ENCODE assay signal across 23 cellular contexts in the genomic region with DNA sequence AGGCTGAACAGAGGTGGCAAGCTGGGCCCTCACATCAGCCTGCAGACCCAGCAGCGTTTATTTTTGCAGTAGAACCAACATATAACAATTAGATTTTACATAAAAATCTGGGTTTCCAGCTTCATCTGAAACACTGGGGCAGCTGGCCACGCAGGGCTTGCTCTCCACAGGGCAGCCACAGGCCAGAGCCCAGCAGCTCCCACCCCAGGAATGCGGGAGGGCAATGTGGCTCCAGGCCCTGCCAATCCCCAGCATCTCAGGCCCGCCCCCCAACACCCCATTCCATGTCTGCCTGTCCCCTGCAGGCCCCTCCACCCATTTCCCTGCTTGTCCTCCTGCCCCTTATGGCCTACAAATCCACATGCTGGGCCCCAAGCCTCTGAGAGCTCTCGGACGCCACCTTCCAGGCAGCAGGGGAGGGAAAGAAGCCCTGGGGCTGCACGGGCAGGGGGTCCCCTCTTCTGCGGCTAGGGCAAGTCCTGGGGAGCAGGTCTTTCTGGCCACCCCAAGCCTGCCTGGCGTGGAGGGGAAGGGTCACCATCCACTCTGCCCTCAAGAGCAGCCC. TPM values are rescaled to one million over a fixed set of nuclear protein-coding genes. Genes with fewer than 3 reads are reported as not detected.
DNase-seq lines count a peak whose midpoint lies in the region; ATAC-seq and TF ChIP-seq lines count a peak whose summit lies in the region.
"Had no signal": no experiment of that assay in that cellular context is flagged by ENCODE, and none has a peak within 500 bp of the region (broad histone marks: within the 10 kb centered on the region; RNA-seq: fewer than 3 reads in every experiment).

No MANE protein-coding gene starts in this region.

- TF ChIP-seq CTCF in WTC11 (IDR thresholded peaks at IDR 0.05): no peak
- TF ChIP-seq CTCF in osteoblast (IDR thresholded peaks at IDR 0.05; ENCODE audit: extremely low read depth, low read depth, low read length): no peak
- no peak for TF ChIP-seq CTCF in PC-3 (conservative IDR thresholded peaks at IDR 0.05; ENCODE audit: low read depth, low read length)
- TF ChIP-seq CTCF in thyroid gland (IDR thresholded peaks at IDR 0.05): no peak

- no peak overlapping the region for H3K27ac Mint-ChIP-seq in WTC11
- H3K27ac Mint-ChIP-seq in T-helper 2 cell treated with Interferon-gamma antibody and Interleukin-4, amounts not matched to agents 5 μg/mL and 100 μg/mL, for 36 hours: no peak overlapping the region
- H3K27ac Mint-ChIP-seq: CD4-positive, alpha-beta memory T cell had no signal

- WGBS in thyroid gland, 2 donors: 61 to 77% methylated on average over 6 to 9 of the region's 9 CpGs

- H3K36me3 ChIP-seq in H7 (replicated peaks; ENCODE audit: control insufficient read depth, insufficient read depth, low read length): no peaks in the 10 kb centered on the region
- no peaks in the 10 kb centered on the region for H3K36me3 ChIP-seq in osteoblast (ENCODE audit: insufficient read depth, low read length)
- H3K36me3 ChIP-seq in PC-3 (ENCODE audit: low read depth, low read length): no peaks in the 10 kb centered on the region
- H3K36me3 ChIP-seq in thyroid gland: no peaks in the 10 kb centered on the region
- H3K36me3 ChIP-seq: BLaER1 treated with 17β-estradiol and CSF1 and Interleukin-3, amounts not matched to agents 10 nM and 100 nM had no signal

- no peak overlapping the region for H2AFZ ChIP-seq in osteoblast (ENCODE audit: low read length)
- no peak overlapping the region for H2AFZ ChIP-seq in PC-3 (ENCODE audit: low read length)

- H3K9me3 ChIP-seq in osteoblast (ENCODE audit: low read depth, low read length) (no peaks in the 10 kb centered on the region), PC-3 (ENCODE audit: low read length) (no peaks in the 10 kb centered on the region), thyroid gland (no peaks in the 10 kb centered on the region)
- H3K9me3 ChIP-seq: BLaER1 treated with 17β-estradiol and CSF1 and Interleukin-3, amounts not matched to agents 10 nM and 100 nM; Caco-2 had no signal

- no peaks in the 10 kb centered on the region for H3K4me1 ChIP-seq in osteoblast (ENCODE audit: insufficient read depth, low read length)
- no peaks in the 10 kb centered on the region for H3K4me1 ChIP-seq in PC-3 (ENCODE audit: insufficient read depth, low read length)
- no peaks in the 10 kb centered on the region for H3K4me1 ChIP-seq in thyroid gland
- H3K4me1 ChIP-seq: BLaER1 treated with 17β-estradiol and CSF1 and Interleukin-3, amounts not matched to agents 10 nM and 100 nM; Caco-2 had no signal

- POLR2A ChIA-PET in WTC11 (lab: Charles Lee) (interaction anchor here (0.6 kb wide), 1 partner anchor 12 kb away, joined by 3 read pairs; no protein-coding TSS in a partner anchor), PC-3 (lab: Charles Lee; ENCODE audit: unreplicated experiment) (no interaction called here)

- H4K20me1 ChIP-seq in osteoblast (ENCODE audit: insufficient read depth, low read length): no peaks in the 10 kb centered on the region
- no peaks in the 10 kb centered on the region for H4K20me1 ChIP-seq in PC-3 (ENCODE audit: low read length)

- H3K27ac ChIP-seq in osteoblast (ENCODE audit: low read depth, low read length): no peak overlapping the region
- no peak overlapping the region for H3K27ac ChIP-seq in PC-3 (ENCODE audit: low read length)
- no peak overlapping the region for H3K27ac ChIP-seq in thyroid gland
- H3K27ac ChIP-seq: BLaER1 treated with 17β-estradiol and CSF1 and Interleukin-3, amounts not matched to agents 10 nM and 100 nM had no signal

- H3K4me1 Mint-ChIP-seq in WTC11: peaks cover 9% of the 10 kb centered on the region
- no peaks in the 10 kb centered on the region for H3K4me1 Mint-ChIP-seq in T-helper 2 cell treated with Interferon-gamma antibody and Interleukin-4, amounts not matched to agents 5 μg/mL and 100 μg/mL, for 36 hours (ENCODE audit: low read depth)
- H3K4me1 Mint-ChIP-seq: CD4-positive, alpha-beta memory T cell had no signal

- H3K4me3 ChIP-seq in H7 (ENCODE audit: insufficient read depth, low read depth, low read length) (no peak overlapping the region), osteoblast (ENCODE audit: insufficient read depth, low read length) (no peak overlapping the region), PC-3 (ENCODE audit: low read length) (no peak overlapping the region), thyroid gland (replicated peaks in 1 of 3) (no peak overlapping the region)
- H3K4me3 ChIP-seq: BLaER1 treated with 17β-estradiol and CSF1 and Interleukin-3, amounts not matched to agents 10 nM and 100 nM had no signal

- H3K4me2 ChIP-seq in osteoblast (ENCODE audit: insufficient read depth, low read length) (no peak overlapping the region), PC-3 (ENCODE audit: low read length) (no peak overlapping the region)
- H3K4me2 ChIP-seq: BLaER1 treated with 17β-estradiol and CSF1 and Interleukin-3, amounts not matched to agents 10 nM and 100 nM had no signal

- no peak overlapping the region for H3K4me3 Mint-ChIP-seq in WTC11
- H3K4me3 Mint-ChIP-seq in T-helper 2 cell treated with Interferon-gamma antibody and Interleukin-4, amounts not matched to agents 5 μg/mL and 100 μg/mL, for 36 hours: no peak overlapping the region
- H3K4me3 Mint-ChIP-seq: CD4-positive, alpha-beta memory T cell had no signal

- H3K27me3 Mint-ChIP-seq in WTC11 (ENCODE audit: low read depth): peaks cover 11% of the 10 kb centered on the region
- no peaks in the 10 kb centered on the region for H3K27me3 Mint-ChIP-seq in T-helper 2 cell treated with Interferon-gamma antibody and Interleukin-4, amounts not matched to agents 5 μg/mL and 100 μg/mL, for 36 hours (ENCODE audit: low read depth)

- peaks cover 6% of the 10 kb centered on the region for H3K9me3 Mint-ChIP-seq in WTC11
- no peaks in the 10 kb centered on the region for H3K9me3 Mint-ChIP-seq in T-helper 2 cell treated with Interferon-gamma antibody and Interleukin-4, amounts not matched to agents 5 μg/mL and 100 μg/mL, for 36 hours

- H3K9ac ChIP-seq in PC-3 (ENCODE audit: low read length): no peak overlapping the region
- H3K9ac ChIP-seq: BLaER1 treated with 17β-estradiol and CSF1 and Interleukin-3, amounts not matched to agents 10 nM and 100 nM had no signal

- H3K9me2 ChIP-seq in PC-3 (replicated peaks; ENCODE audit: low read length): no peaks in the 10 kb centered on the region

- intact Hi-C loops in PC-3 (cut with micrococcal nuclease): no loop called here
- intact Hi-C loops in thyroid gland (cut with DNase I): no loop called here

- DNase-seq in H7: peak; percentile 85
- DNase-seq in WTC11 (ENCODE audit: low spot score): peak; percentile 54
- DNase-seq in iPS-NIHi7 (ENCODE audit: extremely low spot score): peak; percentile 41
- peak; percentile 58 for DNase-seq in osteoblast (ENCODE audit: insufficient read length, low spot score, missing footprints)
- DNase-seq in PC-3: no peak
- no peak for DNase-seq in thyroid gland
- DNase-seq in T-helper 2 cell treated with Interferon-gamma antibody and Interleukin-4, amounts not matched to agents 5 μg/mL and 100 μg/mL, for 36 hours (ENCODE audit: low spot score): no peak
- DNase-seq: ACHN; Caco-2; CD4-positive, alpha-beta memory T cell; DND-41; GOT3; Karpas-422; MV-4-11; NCI-H1694; NCI-H2081 treated with DMSO at 0.1 percent for 48 hours; NCI-H2171 treated with DMSO at 0.1 percent for 48 hours; NCI-H524 treated with DMSO at 0.1 percent for 48 hours; NCI-H82 had no signal

- TF ChIP-seq POLR2A in thyroid gland (IDR thresholded peaks at IDR 0.05): no peak

- no TSS peak for BruUV-seq in PC-3 (replicated peaks; lab: Mats Ljungman, UMichigan)

- H3K27me3 ChIP-seq in H7 (ENCODE audit: control insufficient read depth, insufficient read depth, low read length): peaks cover 2% of the 10 kb centered on the region; the same call in 1 of the 2 replicates
- H3K27me3 ChIP-seq in osteoblast (ENCODE audit: insufficient read depth, low read length): no peaks in the 10 kb centered on the region
- no peaks in the 10 kb centered on the region for H3K27me3 ChIP-seq in PC-3 (ENCODE audit: low read length)
- H3K27me3 ChIP-seq in thyroid gland: no peaks in the 10 kb centered on the region

- peak; percentile 83 for ATAC-seq in WTC11
- ATAC-seq in PC-3: no peak
- ATAC-seq in HG03354 (IDR thresholded peaks at IDR 0.05; ENCODE audit: poor library complexity, severe bottlenecking, unreplicated experiment): no peak

- CTCF ChIA-PET in WTC11 (lab: Charles Lee) (interaction anchor here (1.3 to 2.1 kb wide), 5 partner anchors 14 to 248 kb away, joined by 3 to 17 read pairs (median 11); partner anchors contain the start of gene VSTM2B), PC-3 (lab: Charles Lee) (no interaction called here)

- no peaks in the 10 kb centered on the region for H3K36me3 Mint-ChIP-seq in WTC11
- H3K36me3 Mint-ChIP-seq in T-helper 2 cell treated with Interferon-gamma antibody and Interleukin-4, amounts not matched to agents 5 μg/mL and 100 μg/mL, for 36 hours (ENCODE audit: low read depth): no peaks in the 10 kb centered on the region
- H3K36me3 Mint-ChIP-seq: CD4-positive, alpha-beta memory T cell had no signal

- no peaks in the 10 kb centered on the region for H3F3A ChIP-seq in PC-3 (ENCODE audit: low read length, unreplicated experiment)

- H3K79me2 ChIP-seq in osteoblast (ENCODE audit: insufficient read depth, low read length): no peaks in the 10 kb centered on the region
- H3K79me2 ChIP-seq in PC-3 (ENCODE audit: low read length): no peaks in the 10 kb centered on the region

RNA-seq across cellular contexts. Expression of gene VSTM2B, which starts 15.0 kb away (rescaled TPM):
- 0.48 and 0.96 TPM in 2 replicates for total RNA-seq in H7 (2014; rRNA removed; shearing (Covaris generic))
- total RNA-seq in WTC11 (2021): 1.7 to 3.2 TPM (median 2.2 TPM) in 3 replicates
- not detected in 2 replicates for total RNA-seq in osteoblast
- total RNA-seq in PC-3 (2014; rRNA removed): not detected in 2 replicates
- total RNA-seq in thyroid gland: not detected
- total RNA-seq: Caco-2; CD4-positive, alpha-beta memory T cell; M059J; OCI-LY7 had no signal

Comparison
In these comparisons a context has a peak if more than half of its experiments do, and no peak if none do; other contexts are left out.
1. DNase-seq: peak in H7 (single experiment), WTC11 (single experiment), iPS-NIHi7 (single experiment) and osteoblast (single experiment); none in PC-3 (single experiment), thyroid gland (0 of 2) and T-helper 2 cell treated with Interferon-gamma antibody and Interleukin-4, amounts not matched to agents 5 μg/mL and 100 μg/mL, for 36 hours (single experiment).